In genomic region chr3:11379238-11379823, GRCh38 we compare ENCODE assay signal across 8 cellular contexts.
DNase-seq lines count a peak whose midpoint lies in the region; ATAC-seq and TF ChIP-seq lines count a peak whose summit lies in the region.

No MANE protein-coding gene starts in this region.

- H3K9ac ChIP-seq in mammary epithelial cell (ENCODE audit: insufficient read depth, low read length): no peak overlapping the region

- no peak overlapping the region for H3K4me3 ChIP-seq in mammary epithelial cell (replicated peaks in 1 of 3; ENCODE audit: insufficient read depth in 1 of 3, low read depth in 2 of 3, low read length in 3 of 3)

- peak; percentile 53 to 61 for TF ChIP-seq CTCF in mammary epithelial cell (conservative IDR thresholded peaks at IDR 0.05 in 1 of 2, IDR thresholded peaks at IDR 0.05 in 1 of 2; ENCODE audit: extremely low read depth in 1 of 2, insufficient read depth in 1 of 2, low read depth in 1 of 2, low read length in 2 of 2)
- peak; percentile 90 for TF ChIP-seq CTCF in type B pancreatic cell (conservative IDR thresholded peaks at IDR 0.05)

- H3K27me3 ChIP-seq in mammary epithelial cell (ENCODE audit: insufficient read depth, low read length): no peaks in the 10 kb centered on the region

- POLR2A ChIA-PET in activated CD4-positive, alpha-beta T cell treated with anti-CD3 and anti-CD28 coated beads, Interleukin-2, amount 10 ng/mL, durations not matched to agents 7 days and 5 days (lab: Charles Lee): no interaction called here

- H3K9me3 ChIP-seq in mammary epithelial cell (replicated peaks; ENCODE audit: insufficient read depth, low read length): no peaks in the 10 kb centered on the region

- no TSS peak for BruUV-seq in mammary epithelial cell (replicated peaks; lab: Mats Ljungman, UMichigan)

- H3K4me3 Mint-ChIP-seq in activated CD4-positive, alpha-beta T cell treated with anti-CD3 and anti-CD28 coated beads, Interleukin-2, amount 10 ng/mL, durations not matched to agents 7 days and 5 days: no peak overlapping the region
- H3K4me3 Mint-ChIP-seq in type B pancreatic cell: peak overlapping the region; percentile 2

- no peaks in the 10 kb centered on the region for H3K27me3 Mint-ChIP-seq in activated CD4-positive, alpha-beta T cell treated with anti-CD3 and anti-CD28 coated beads, Interleukin-2, amount 10 ng/mL, durations not matched to agents 7 days and 5 days
- H3K27me3 Mint-ChIP-seq in type B pancreatic cell: no peaks in the 10 kb centered on the region

- dilution Hi-C loops in mammary epithelial cell (cut with HindIII; ENCODE audit: low sequenced_read_pairs): loop anchor here (25.0 kb wide), 1 partner anchor 408 kb away; no protein-coding TSS in a partner anchor

- no peak overlapping the region for H2AFZ ChIP-seq in mammary epithelial cell (ENCODE audit: low read depth, low read length)

- CTCF ChIA-PET in activated CD4-positive, alpha-beta T cell treated with anti-CD3 and anti-CD28 coated beads, Interleukin-2, amount 10 ng/mL, durations not matched to agents 7 days and 5 days (lab: Charles Lee): interaction anchor here (0.6 to 1.6 kb wide), 8 partner anchors 9 to 337 kb away, joined by 3 to 5 read pairs (median 3); no protein-coding TSS in a partner anchor
- CTCF ChIA-PET in mammary epithelial cell (lab: Charles Lee; ENCODE audit: low non-redundant PET): interaction anchor here (0.6 to 1.1 kb wide), 3 partner anchors 264 to 274 kb away, joined by 3 to 6 read pairs (median 4); partner anchors contain the start of gene VGLL4

- H3K36me3 Mint-ChIP-seq in activated CD4-positive, alpha-beta T cell treated with anti-CD3 and anti-CD28 coated beads, Interleukin-2, amount 10 ng/mL, durations not matched to agents 7 days and 5 days (ENCODE audit: low read depth): no peaks in the 10 kb centered on the region
- H3K36me3 Mint-ChIP-seq in type B pancreatic cell: peaks cover 11% of the 10 kb centered on the region
- H3K36me3 Mint-ChIP-seq in activated naive CD4-positive, alpha-beta T cell treated with anti-CD3 and anti-CD28 coated beads, Interleukin-2, amount 50 U/mL, for 72 hours: no peaks in the 10 kb centered on the region

- ATAC-seq in GM19035 (IDR thresholded peaks at IDR 0.05; ENCODE audit: unreplicated experiment): no peak
- no peak for ATAC-seq in activated naive CD4-positive, alpha-beta T cell treated with anti-CD3 and anti-CD28 coated beads, Interleukin-2, amount 50 U/mL, for 72 hours

- no peak overlapping the region for H3K27ac ChIP-seq in mammary epithelial cell (ENCODE audit: insufficient read depth, low read depth, low read length)

- WGBS in mammary epithelial cell (ENCODE audit: low coverage, missing lambda C conversion rate): 50% methylated on average over 2 of the region's 2 CpGs

- no peaks in the 10 kb centered on the region for H3K36me3 ChIP-seq in mammary epithelial cell (ENCODE audit: insufficient read depth, low read length)

- intact Hi-C loops in mammary epithelial cell (cut with micrococcal nuclease): loop anchor here (1.0 to 2.0 kb wide), 6 partner anchors 151 to 456 kb away; partner anchors contain the start of gene VGLL4

- H3K79me2 ChIP-seq in mammary epithelial cell (ENCODE audit: insufficient read depth, low read length): no peaks in the 10 kb centered on the region

- in situ Hi-C loops in mammary epithelial cell (cut with MboI; ENCODE audit: low sequenced_read_pairs in 2 of 2): loop anchor here in 1 of 2 donors (10.0 kb wide), 1 partner anchor 425 kb away; no protein-coding TSS in a partner anchor

- H3K4me2 ChIP-seq in mammary epithelial cell (ENCODE audit: insufficient read depth, low read depth, low read length): no peak overlapping the region

- DNase-seq in activated CD4-positive, alpha-beta T cell treated with anti-CD3 and anti-CD28 coated beads, Interleukin-2, amount 10 ng/mL, durations not matched to agents 7 days and 5 days: peak; percentile 33
- no peak for DNase-seq in activated CD4-positive, alpha-beta T cell treated with anti-CD3 and anti-CD28 coated beads for 48 hours
- DNase-seq in NCI-H460 (ENCODE audit: extremely low read depth, low read depth): peak; percentile 32
- DNase-seq in mammary epithelial cell: peak; percentile 31
- DNase-seq in kidney tubule cell (ENCODE audit: low spot score): peak; percentile 56
- no peak for DNase-seq in type B pancreatic cell (ENCODE audit: extremely low spot score, unreplicated experiment)
- DNase-seq in activated naive CD4-positive, alpha-beta T cell treated with anti-CD3 and anti-CD28 coated beads, Interleukin-2, amount 50 U/mL, for 72 hours (ENCODE audit: low spot score in 2 of 2): no peak

- H3K4me1 ChIP-seq in mammary epithelial cell (ENCODE audit: insufficient read depth, low read length): peaks cover 13% of the 10 kb centered on the region

- H3K9me3 Mint-ChIP-seq in activated CD4-positive, alpha-beta T cell treated with anti-CD3 and anti-CD28 coated beads, Interleukin-2, amount 10 ng/mL, durations not matched to agents 7 days and 5 days: no peaks in the 10 kb centered on the region
- H3K9me3 Mint-ChIP-seq in type B pancreatic cell: no peaks in the 10 kb centered on the region
- H3K9me3 Mint-ChIP-seq in activated naive CD4-positive, alpha-beta T cell treated with anti-CD3 and anti-CD28 coated beads, Interleukin-2, amount 50 U/mL, for 72 hours: no peaks in the 10 kb centered on the region

- no peaks in the 10 kb centered on the region for H4K20me1 ChIP-seq in mammary epithelial cell (ENCODE audit: insufficient read depth, low read length)

- no peak overlapping the region for H3K27ac Mint-ChIP-seq in activated CD4-positive, alpha-beta T cell treated with anti-CD3 and anti-CD28 coated beads, Interleukin-2, amount 10 ng/mL, durations not matched to agents 7 days and 5 days
- peak overlapping the region; percentile 2 for H3K27ac Mint-ChIP-seq in type B pancreatic cell
- no peak overlapping the region for H3K27ac Mint-ChIP-seq in activated naive CD4-positive, alpha-beta T cell treated with anti-CD3 and anti-CD28 coated beads, Interleukin-2, amount 50 U/mL, for 72 hours

- H3K4me1 Mint-ChIP-seq in activated CD4-positive, alpha-beta T cell treated with anti-CD3 and anti-CD28 coated beads, Interleukin-2, amount 10 ng/mL, durations not matched to agents 7 days and 5 days: no peaks in the 10 kb centered on the region
- peaks cover 40% of the 10 kb centered on the region for H3K4me1 Mint-ChIP-seq in type B pancreatic cell (ENCODE audit: unreplicated experiment)

Comparison
In these comparisons a context has a peak if more than half of its experiments do, and no peak if none do; other contexts are left out.
1. DNase-seq: peak in activated CD4-positive, alpha-beta T cell treated with anti-CD3 and anti-CD28 coated beads, Interleukin-2, amount 10 ng/mL, durations not matched to agents 7 days and 5 days (single experiment), NCI-H460 (single experiment), mammary epithelial cell (single experiment) and kidney tubule cell (single experiment); none in activated CD4-positive, alpha-beta T cell treated with anti-CD3 and anti-CD28 coated beads for 48 hours (single experiment), type B pancreatic cell (single experiment) and activated naive CD4-positive, alpha-beta T cell treated with anti-CD3 and anti-CD28 coated beads, Interleukin-2, amount 50 U/mL, for 72 hours (0 of 2).